In genomic region chr11:126079640-126080205, GRCh38 we compare ENCODE assay signal across 13 cellular contexts. TPM values are rescaled to one million over a fixed set of nuclear protein-coding genes. Genes with fewer than 3 reads are reported as not detected.
DNase-seq lines count a peak whose midpoint lies in the region; ATAC-seq and TF ChIP-seq lines count a peak whose summit lies in the region.
"Had no signal": no experiment of that assay in that cellular context is flagged by ENCODE, and none has a peak within 500 bp of the region (broad histone marks: within the 10 kb centered on the region; RNA-seq: fewer than 3 reads in every experiment).

No MANE protein-coding gene starts in this region.

- H3K36me3 Mint-ChIP-seq in endodermal cell (ENCODE audit: low read depth), result no peaks in the 10 kb centered on the region
- no peaks in the 10 kb centered on the region for H3K36me3 Mint-ChIP-seq in progenitor cell of endocrine pancreas (ENCODE audit: insufficient read depth)
- no peaks in the 10 kb centered on the region for H3K36me3 Mint-ChIP-seq in activated T-helper 2 cell treated with anti-CD3 and anti-CD28 coated beads, Interferon-gamma antibody, Interleukin-2, Interleukin-4, amounts not matched to agents 10 μg/mL and 5 μg/mL and 100 μg/mL, durations not matched to agents 14 hours and 24 hours and 36 hours (ENCODE audit: low read depth)

- peak; percentile 66 for TF ChIP-seq CTCF in endodermal cell (conservative IDR thresholded peaks at IDR 0.05)
- no peak for TF ChIP-seq CTCF in progenitor cell of endocrine pancreas (IDR thresholded peaks at IDR 0.05; ENCODE audit: unreplicated experiment)

- no peak overlapping the region for H3K9ac ChIP-seq in endodermal cell (ENCODE audit: extremely low read depth, low read length, poor library complexity, severe bottlenecking)

- H3K9me3 Mint-ChIP-seq in endodermal cell (no peaks in the 10 kb centered on the region), progenitor cell of endocrine pancreas (ENCODE audit: low read depth) (no peaks in the 10 kb centered on the region)
- no peaks in the 10 kb centered on the region for H3K9me3 Mint-ChIP-seq in activated T-helper 2 cell treated with anti-CD3 and anti-CD28 coated beads, Interferon-gamma antibody, Interleukin-2, Interleukin-4, amounts not matched to agents 10 μg/mL and 5 μg/mL and 100 μg/mL, durations not matched to agents 14 hours and 24 hours and 36 hours
- H3K9me3 Mint-ChIP-seq: activated T-cell treated with anti-CD3 and anti-CD28 coated beads, Interleukin-2, amount 50 U/mL, for 72 hours; central memory CD8-positive, alpha-beta T cell had no signal

- intact Hi-C loops in activated T-helper 2 cell treated with anti-CD3 and anti-CD28 coated beads, Interferon-gamma antibody, Interleukin-2, Interleukin-4, amounts not matched to agents 10 μg/mL and 5 μg/mL and 100 μg/mL, durations not matched to agents 14 hours and 24 hours and 36 hours (cut with micrococcal nuclease), result no loop called here

- H3K27me3 ChIP-seq in endodermal cell (ENCODE audit: control insufficient read depth, insufficient read depth, low read length, poor library complexity, severe bottlenecking), result peaks cover 79% of the 10 kb centered on the region
- H3K27me3 ChIP-seq: upper lobe of left lung had no signal

- H3K27ac Mint-ChIP-seq in endodermal cell, result peak overlapping the region; percentile 90
- peak overlapping the region; percentile 93 for H3K27ac Mint-ChIP-seq in progenitor cell of endocrine pancreas
- H3K27ac Mint-ChIP-seq in activated T-helper 2 cell treated with anti-CD3 and anti-CD28 coated beads, Interferon-gamma antibody, Interleukin-2, Interleukin-4, amounts not matched to agents 10 μg/mL and 5 μg/mL and 100 μg/mL, durations not matched to agents 14 hours and 24 hours and 36 hours, result no peak overlapping the region
- H3K27ac Mint-ChIP-seq: activated T-cell treated with anti-CD3 and anti-CD28 coated beads, Interleukin-2, amount 50 U/mL, for 72 hours had no signal

- H3K4me1 ChIP-seq in endodermal cell (ENCODE audit: control insufficient read depth, insufficient read depth, low read length), result no peaks in the 10 kb centered on the region

- DNase-seq in Daoy (ENCODE audit: low read depth) (peak; percentile 21), NCI-H146 (lab: John Stamatoyannopoulos, UW) (peak; percentile 50), endodermal cell (peak; percentile 89), progenitor cell of endocrine pancreas (ENCODE audit: low spot score, unreplicated experiment) (no peak), AG08396 (ENCODE audit: low spot score) (no peak)
- DNase-seq in activated T-helper 2 cell treated with anti-CD3 and anti-CD28 coated beads, Interferon-gamma antibody, Interleukin-2, Interleukin-4, amounts not matched to agents 10 μg/mL and 5 μg/mL and 100 μg/mL, durations not matched to agents 14 hours and 24 hours and 36 hours (ENCODE audit: low spot score), result no peak
- DNase-seq: activated T-cell treated with anti-CD3 and anti-CD28 coated beads, Interleukin-2, amount 50 U/mL, for 72 hours; kidney glomerular epithelial cell; NCI-H187 treated with DMSO at 0.1 percent for 48 hours; upper lobe of left lung had no signal

- 44% methylated on average over 5 to 6 of the region's 6 CpGs for WGBS in endodermal cell (ENCODE audit: insufficient coverage in 1 of 2, insufficient read length in 1 of 2), 2 experiments

- H3K9me3 ChIP-seq in endodermal cell (ENCODE audit: control insufficient read depth, low read length), result no peaks in the 10 kb centered on the region
- H3K9me3 ChIP-seq: upper lobe of left lung had no signal

- H3K4me3 ChIP-seq in endodermal cell (ENCODE audit: low read length), result no peak overlapping the region
- H3K4me3 ChIP-seq: upper lobe of left lung had no signal

- no peaks in the 10 kb centered on the region for H3K36me3 ChIP-seq in endodermal cell (ENCODE audit: control insufficient read depth, insufficient read depth, low read length)
- H3K36me3 ChIP-seq: upper lobe of left lung had no signal

- peak overlapping the region; percentile 53 for H3K27ac ChIP-seq in endodermal cell (ENCODE audit: low read depth, low read length)
- H3K27ac ChIP-seq: upper lobe of left lung had no signal

- H3K27me3 Mint-ChIP-seq in endodermal cell (ENCODE audit: insufficient read depth) (peaks cover 27% of the 10 kb centered on the region), progenitor cell of endocrine pancreas (peaks cover 6% of the 10 kb centered on the region)
- H3K27me3 Mint-ChIP-seq in activated T-helper 2 cell treated with anti-CD3 and anti-CD28 coated beads, Interferon-gamma antibody, Interleukin-2, Interleukin-4, amounts not matched to agents 10 μg/mL and 5 μg/mL and 100 μg/mL, durations not matched to agents 14 hours and 24 hours and 36 hours (ENCODE audit: low read depth), result peaks cover 5% of the 10 kb centered on the region

- H3K4me1 Mint-ChIP-seq in endodermal cell (peaks cover 38% of the 10 kb centered on the region), progenitor cell of endocrine pancreas (ENCODE audit: low read depth) (peaks cover 24% of the 10 kb centered on the region)
- peaks cover 15% of the 10 kb centered on the region for H3K4me1 Mint-ChIP-seq in activated T-helper 2 cell treated with anti-CD3 and anti-CD28 coated beads, Interferon-gamma antibody, Interleukin-2, Interleukin-4, amounts not matched to agents 10 μg/mL and 5 μg/mL and 100 μg/mL, durations not matched to agents 14 hours and 24 hours and 36 hours (ENCODE audit: low read depth)

- no peak for ATAC-seq in GM19463 (IDR thresholded peaks at IDR 0.05; ENCODE audit: unreplicated experiment)
- no peak for ATAC-seq in GM18867 (IDR thresholded peaks at IDR 0.05; ENCODE audit: unreplicated experiment)
- ATAC-seq: activated T-cell treated with anti-CD3 and anti-CD28 coated beads, Interleukin-2, amount 50 U/mL, for 72 hours had no signal

- H3K4me3 Mint-ChIP-seq in endodermal cell, result no peak overlapping the region
- H3K4me3 Mint-ChIP-seq in progenitor cell of endocrine pancreas (ENCODE audit: low read depth), result no peak overlapping the region
- no peak overlapping the region for H3K4me3 Mint-ChIP-seq in activated T-helper 2 cell treated with anti-CD3 and anti-CD28 coated beads, Interferon-gamma antibody, Interleukin-2, Interleukin-4, amounts not matched to agents 10 μg/mL and 5 μg/mL and 100 μg/mL, durations not matched to agents 14 hours and 24 hours and 36 hours (ENCODE audit: low read depth)
- H3K4me3 Mint-ChIP-seq: activated T-cell treated with anti-CD3 and anti-CD28 coated beads, Interleukin-2, amount 50 U/mL, for 72 hours; central memory CD8-positive, alpha-beta T cell had no signal

RNA-seq across cellular contexts. Expression of gene CDON, which starts 17.1 kb away (rescaled TPM):
- total RNA-seq in Daoy (2014; rRNA removed; shearing (Covaris generic)), result 2.1 and 2.8 TPM in 2 replicates
- 10 to 100 TPM; 19.2 to 24.5 TPM for total RNA-seq in endodermal cell
- 88.2 TPM for polyA plus RNA-seq in endodermal cell (2013, experiment 1 of 2)
- 73.3 TPM for polyA plus RNA-seq in endodermal cell (2013, experiment 2 of 2)
- total RNA-seq in progenitor cell of endocrine pancreas, result 24.9 and 26.4 TPM in 2 replicates
- total RNA-seq in activated T-helper 2 cell treated with anti-CD3 and anti-CD28 coated beads, Interferon-gamma antibody, Interleukin-2, Interleukin-4, amounts not matched to agents 10 μg/mL and 5 μg/mL and 100 μg/mL, durations not matched to agents 14 hours and 24 hours and 36 hours, result 3.2 and 3.5 TPM in 2 replicates

Comparison
In these comparisons a context has a peak if more than half of its experiments do, and no peak if none do; other contexts are left out.
1. DNase-seq: peak in Daoy (single experiment), NCI-H146 (single experiment) and endodermal cell (single experiment); none in progenitor cell of endocrine pancreas (single experiment), AG08396 (single experiment) and activated T-helper 2 cell treated with anti-CD3 and anti-CD28 coated beads, Interferon-gamma antibody, Interleukin-2, Interleukin-4, amounts not matched to agents 10 μg/mL and 5 μg/mL and 100 μg/mL, durations not matched to agents 14 hours and 24 hours and 36 hours (single experiment).